ENCODE assay signal across 1 cellular context in the genomic region with DNA sequence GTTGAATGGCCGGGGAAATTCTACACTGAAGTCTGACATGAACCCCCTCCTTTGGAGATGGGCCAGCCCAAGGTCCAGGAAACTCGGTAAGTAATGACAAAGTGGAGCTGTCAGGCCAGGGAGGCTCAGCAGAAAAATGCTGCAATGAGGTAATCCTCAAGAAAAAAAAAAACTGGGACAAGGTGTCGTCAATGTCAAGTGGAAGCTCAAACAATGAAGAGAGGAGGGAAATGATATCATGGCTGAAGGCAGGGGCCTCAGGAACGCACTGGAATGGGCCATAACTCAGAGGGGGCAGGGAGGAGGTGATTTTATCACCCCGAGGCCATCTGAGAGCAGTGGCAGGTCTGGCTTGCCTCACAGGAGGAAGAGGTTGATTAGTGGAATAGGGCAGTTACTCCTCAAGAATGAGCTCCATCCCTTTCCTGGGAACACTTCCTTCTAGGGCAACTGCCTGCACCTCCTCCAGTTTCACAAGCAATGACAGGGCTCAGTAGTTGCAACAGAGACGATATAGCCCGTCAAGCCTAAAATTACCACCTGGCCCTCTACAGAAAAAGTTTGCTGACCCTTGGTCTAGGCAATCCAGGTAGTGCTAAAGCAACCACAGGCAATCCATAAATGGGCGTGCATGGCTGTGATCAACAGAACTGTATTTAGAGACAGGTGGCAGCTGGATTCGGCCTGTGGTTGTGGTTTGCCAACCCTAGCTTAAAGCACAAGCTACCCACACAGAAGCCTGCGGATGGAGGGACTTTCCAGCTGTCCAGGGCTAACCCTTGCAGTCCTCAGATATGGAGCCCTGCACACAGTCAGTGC.
A peak's percentile ranks its signal among the peaks of the same experiment; 100 is the strongest.
TF ChIP-seq lines count a peak whose summit lies in the region.

No MANE protein-coding gene starts in this region.

TF ChIP-seq in K562, 482 proteins besides CTCF, POLR2A, EP300 and RAD21 (continued from another document and continues in another):
- TF ChIP-seq, protein P1, sequence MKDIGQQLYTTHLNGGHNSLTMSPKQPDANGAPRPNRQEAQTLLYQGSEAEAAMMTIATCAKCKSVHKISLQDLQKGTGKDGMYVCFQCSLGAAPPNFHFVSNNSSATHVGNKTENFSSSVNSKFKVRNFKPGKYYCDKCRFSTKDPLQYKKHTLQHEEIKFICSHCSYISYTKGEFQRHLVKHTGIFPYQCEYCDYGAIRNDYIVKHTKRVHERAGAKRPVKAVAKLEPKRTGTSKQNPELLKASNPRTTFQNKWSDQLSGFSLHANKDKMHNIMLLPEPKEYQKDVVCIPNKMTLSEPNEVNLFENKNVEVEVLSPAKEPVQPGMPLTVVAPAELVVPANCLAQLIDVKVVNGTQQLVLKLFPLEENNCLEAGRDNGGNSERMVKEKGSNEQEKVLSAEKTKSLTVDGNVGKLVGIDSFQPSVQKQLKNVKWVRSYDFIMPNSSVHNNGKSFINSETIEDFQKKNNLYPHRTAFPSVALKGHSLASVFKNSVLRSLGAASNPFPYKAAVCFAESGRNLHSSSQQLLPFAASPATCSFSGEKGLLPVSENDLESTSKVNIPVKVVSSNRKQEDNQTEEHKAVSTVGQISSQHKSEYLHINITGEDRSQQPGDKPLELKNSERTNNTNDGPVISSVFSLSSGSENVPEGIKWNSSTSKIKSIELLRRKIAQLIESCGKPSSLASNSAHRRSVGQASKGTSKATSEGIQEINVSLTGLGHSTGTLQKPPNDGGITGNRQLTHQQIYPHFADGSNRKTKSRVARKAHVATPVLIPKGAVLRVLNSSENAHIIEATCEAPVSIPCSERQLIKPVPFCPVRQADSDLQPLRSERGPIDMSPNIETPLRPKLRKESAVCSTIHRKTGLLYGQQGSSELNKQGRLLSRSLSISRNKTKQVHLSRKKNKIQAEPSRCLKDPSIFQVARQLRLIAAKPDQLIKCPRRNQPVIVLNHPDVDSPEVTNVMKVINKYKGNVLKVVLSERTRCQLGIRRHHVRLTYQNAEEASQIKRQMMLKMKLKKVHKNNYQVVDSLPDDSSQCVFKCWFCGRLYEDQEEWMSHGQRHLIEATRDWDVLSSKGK (CRISPR knock-in tag; IDR thresholded peaks at IDR 0.05), result no peak
- TF ChIP-seq ZNF347 (CRISPR knock-in tag; IDR thresholded peaks at IDR 0.05; ENCODE audit: low read depth), result no peak
- TF ChIP-seq, protein P2, sequence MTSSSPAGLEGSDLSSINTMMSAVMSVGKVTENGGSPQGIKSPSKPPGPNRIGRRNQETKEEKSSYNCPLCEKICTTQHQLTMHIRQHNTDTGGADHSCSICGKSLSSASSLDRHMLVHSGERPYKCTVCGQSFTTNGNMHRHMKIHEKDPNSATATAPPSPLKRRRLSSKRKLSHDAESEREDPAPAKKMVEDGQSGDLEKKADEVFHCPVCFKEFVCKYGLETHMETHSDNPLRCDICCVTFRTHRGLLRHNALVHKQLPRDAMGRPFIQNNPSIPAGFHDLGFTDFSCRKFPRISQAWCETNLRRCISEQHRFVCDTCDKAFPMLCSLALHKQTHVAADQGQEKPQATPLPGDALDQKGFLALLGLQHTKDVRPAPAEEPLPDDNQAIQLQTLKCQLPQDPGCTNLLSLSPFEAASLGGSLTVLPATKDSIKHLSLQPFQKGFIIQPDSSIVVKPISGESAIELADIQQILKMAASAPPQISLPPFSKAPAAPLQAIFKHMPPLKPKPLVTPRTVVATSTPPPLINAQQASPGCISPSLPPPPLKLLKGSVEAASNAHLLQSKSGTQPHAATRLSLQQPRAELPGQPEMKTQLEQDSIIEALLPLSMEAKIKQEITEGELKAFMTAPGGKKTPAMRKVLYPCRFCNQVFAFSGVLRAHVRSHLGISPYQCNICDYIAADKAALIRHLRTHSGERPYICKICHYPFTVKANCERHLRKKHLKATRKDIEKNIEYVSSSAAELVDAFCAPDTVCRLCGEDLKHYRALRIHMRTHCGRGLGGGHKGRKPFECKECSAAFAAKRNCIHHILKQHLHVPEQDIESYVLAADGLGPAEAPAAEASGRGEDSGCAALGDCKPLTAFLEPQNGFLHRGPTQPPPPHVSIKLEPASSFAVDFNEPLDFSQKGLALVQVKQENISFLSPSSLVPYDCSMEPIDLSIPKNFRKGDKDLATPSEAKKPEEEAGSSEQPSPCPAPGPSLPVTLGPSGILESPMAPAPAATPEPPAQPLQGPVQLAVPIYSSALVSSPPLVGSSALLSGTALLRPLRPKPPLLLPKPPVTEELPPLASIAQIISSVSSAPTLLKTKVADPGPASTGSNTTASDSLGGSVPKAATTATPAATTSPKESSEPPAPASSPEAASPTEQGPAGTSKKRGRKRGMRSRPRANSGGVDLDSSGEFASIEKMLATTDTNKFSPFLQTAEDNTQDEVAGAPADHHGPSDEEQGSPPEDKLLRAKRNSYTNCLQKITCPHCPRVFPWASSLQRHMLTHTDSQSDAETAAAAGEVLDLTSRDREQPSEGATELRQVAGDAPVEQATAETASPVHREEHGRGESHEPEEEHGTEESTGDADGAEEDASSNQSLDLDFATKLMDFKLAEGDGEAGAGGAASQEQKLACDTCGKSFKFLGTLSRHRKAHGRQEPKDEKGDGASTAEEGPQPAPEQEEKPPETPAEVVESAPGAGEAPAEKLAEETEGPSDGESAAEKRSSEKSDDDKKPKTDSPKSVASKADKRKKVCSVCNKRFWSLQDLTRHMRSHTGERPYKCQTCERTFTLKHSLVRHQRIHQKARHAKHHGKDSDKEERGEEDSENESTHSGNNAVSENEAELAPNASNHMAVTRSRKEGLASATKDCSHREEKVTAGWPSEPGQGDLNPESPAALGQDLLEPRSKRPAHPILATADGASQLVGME (CRISPR knock-in tag; IDR thresholded peaks at IDR 0.05), result no peak
- TF ChIP-seq, protein P3, sequence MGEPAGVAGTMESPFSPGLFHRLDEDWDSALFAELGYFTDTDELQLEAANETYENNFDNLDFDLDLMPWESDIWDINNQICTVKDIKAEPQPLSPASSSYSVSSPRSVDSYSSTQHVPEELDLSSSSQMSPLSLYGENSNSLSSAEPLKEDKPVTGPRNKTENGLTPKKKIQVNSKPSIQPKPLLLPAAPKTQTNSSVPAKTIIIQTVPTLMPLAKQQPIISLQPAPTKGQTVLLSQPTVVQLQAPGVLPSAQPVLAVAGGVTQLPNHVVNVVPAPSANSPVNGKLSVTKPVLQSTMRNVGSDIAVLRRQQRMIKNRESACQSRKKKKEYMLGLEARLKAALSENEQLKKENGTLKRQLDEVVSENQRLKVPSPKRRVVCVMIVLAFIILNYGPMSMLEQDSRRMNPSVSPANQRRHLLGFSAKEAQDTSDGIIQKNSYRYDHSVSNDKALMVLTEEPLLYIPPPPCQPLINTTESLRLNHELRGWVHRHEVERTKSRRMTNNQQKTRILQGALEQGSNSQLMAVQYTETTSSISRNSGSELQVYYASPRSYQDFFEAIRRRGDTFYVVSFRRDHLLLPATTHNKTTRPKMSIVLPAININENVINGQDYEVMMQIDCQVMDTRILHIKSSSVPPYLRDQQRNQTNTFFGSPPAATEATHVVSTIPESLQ (CRISPR knock-in tag; IDR thresholded peaks at IDR 0.05), result no peak
- no peak for TF ChIP-seq NFIX (CRISPR knock-in tag; IDR thresholded peaks at IDR 0.05; ENCODE audit: low read depth)
- TF ChIP-seq ZNF3 (CRISPR knock-in tag; IDR thresholded peaks at IDR 0.05), result no peak
- TF ChIP-seq, protein P4, sequence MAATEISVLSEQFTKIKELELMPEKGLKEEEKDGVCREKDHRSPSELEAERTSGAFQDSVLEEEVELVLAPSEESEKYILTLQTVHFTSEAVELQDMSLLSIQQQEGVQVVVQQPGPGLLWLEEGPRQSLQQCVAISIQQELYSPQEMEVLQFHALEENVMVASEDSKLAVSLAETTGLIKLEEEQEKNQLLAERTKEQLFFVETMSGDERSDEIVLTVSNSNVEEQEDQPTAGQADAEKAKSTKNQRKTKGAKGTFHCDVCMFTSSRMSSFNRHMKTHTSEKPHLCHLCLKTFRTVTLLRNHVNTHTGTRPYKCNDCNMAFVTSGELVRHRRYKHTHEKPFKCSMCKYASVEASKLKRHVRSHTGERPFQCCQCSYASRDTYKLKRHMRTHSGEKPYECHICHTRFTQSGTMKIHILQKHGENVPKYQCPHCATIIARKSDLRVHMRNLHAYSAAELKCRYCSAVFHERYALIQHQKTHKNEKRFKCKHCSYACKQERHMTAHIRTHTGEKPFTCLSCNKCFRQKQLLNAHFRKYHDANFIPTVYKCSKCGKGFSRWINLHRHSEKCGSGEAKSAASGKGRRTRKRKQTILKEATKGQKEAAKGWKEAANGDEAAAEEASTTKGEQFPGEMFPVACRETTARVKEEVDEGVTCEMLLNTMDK (IDR thresholded peaks at IDR 0.05; ENCODE audit: borderline replicate concordance, insufficient read depth, low read depth, low read length, poor library complexity, severe bottlenecking), result no peak
- TF ChIP-seq ZNF766 (CRISPR knock-in tag; conservative IDR thresholded peaks at IDR 0.05), result peak; percentile 96
- TF ChIP-seq MAFK (IDR thresholded peaks at IDR 0.05; ENCODE audit: low read length), result no peak
- no peak for TF ChIP-seq DMBX1 (CRISPR knock-in tag; IDR thresholded peaks at IDR 0.05; ENCODE audit: borderline replicate concordance)
- no peak for TF ChIP-seq ZC3H11A (IDR thresholded peaks at IDR 0.05; ENCODE audit: low read depth, low read length)
- TF ChIP-seq, protein P5, sequence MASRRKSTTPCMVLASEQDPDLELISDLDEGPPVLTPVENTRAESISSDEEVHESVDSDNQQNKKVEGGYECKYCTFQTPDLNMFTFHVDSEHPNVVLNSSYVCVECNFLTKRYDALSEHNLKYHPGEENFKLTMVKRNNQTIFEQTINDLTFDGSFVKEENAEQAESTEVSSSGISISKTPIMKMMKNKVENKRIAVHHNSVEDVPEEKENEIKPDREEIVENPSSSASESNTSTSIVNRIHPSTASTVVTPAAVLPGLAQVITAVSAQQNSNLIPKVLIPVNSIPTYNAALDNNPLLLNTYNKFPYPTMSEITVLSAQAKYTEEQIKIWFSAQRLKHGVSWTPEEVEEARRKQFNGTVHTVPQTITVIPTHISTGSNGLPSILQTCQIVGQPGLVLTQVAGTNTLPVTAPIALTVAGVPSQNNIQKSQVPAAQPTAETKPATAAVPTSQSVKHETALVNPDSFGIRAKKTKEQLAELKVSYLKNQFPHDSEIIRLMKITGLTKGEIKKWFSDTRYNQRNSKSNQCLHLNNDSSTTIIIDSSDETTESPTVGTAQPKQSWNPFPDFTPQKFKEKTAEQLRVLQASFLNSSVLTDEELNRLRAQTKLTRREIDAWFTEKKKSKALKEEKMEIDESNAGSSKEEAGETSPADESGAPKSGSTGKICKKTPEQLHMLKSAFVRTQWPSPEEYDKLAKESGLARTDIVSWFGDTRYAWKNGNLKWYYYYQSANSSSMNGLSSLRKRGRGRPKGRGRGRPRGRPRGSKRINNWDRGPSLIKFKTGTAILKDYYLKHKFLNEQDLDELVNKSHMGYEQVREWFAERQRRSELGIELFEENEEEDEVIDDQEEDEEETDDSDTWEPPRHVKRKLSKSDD (conservative IDR thresholded peaks at IDR 0.05; ENCODE audit: low read length), result no peak
- no peak for TF ChIP-seq ILF3 (IDR thresholded peaks at IDR 0.05; ENCODE audit: borderline replicate concordance)
- no peak for TF ChIP-seq XRCC4 (IDR thresholded peaks at IDR 0.05; ENCODE audit: extremely low read depth, insufficient read depth, insufficient read length)
- TF ChIP-seq SREBF2 (CRISPR knock-in tag; IDR thresholded peaks at IDR 0.05), result no peak
- no peak for TF ChIP-seq TAF1 (IDR thresholded peaks at IDR 0.05; ENCODE audit: control insufficient read depth, extremely low read depth, insufficient read depth, low read length, severe bottlenecking)
- TF ChIP-seq PCBP1 (IDR thresholded peaks at IDR 0.05; ENCODE audit: low read depth, low read length, poor library complexity, severe bottlenecking), result no peak
- TF ChIP-seq ELF1 (tag; IDR thresholded peaks at IDR 0.05), result no peak
- no peak for TF ChIP-seq TEAD4 (IDR thresholded peaks at IDR 0.05; ENCODE audit: low read length)
- TF ChIP-seq TEAD4 (CRISPR knock-in tag; IDR thresholded peaks at IDR 0.05; ENCODE audit: borderline replicate concordance), result no peak
- no peak for TF ChIP-seq MEF2D (tag; conservative IDR thresholded peaks at IDR 0.05; ENCODE audit: low read depth)
- TF ChIP-seq CTBP1 (IDR thresholded peaks at IDR 0.05; ENCODE audit: borderline replicate concordance), result peak; percentile 47; the same call in 1 of the 2 replicates
- no peak for TF ChIP-seq ZNF282 (CRISPR knock-in tag; IDR thresholded peaks at IDR 0.05)
- no peak for TF ChIP-seq CCNT2 (IDR thresholded peaks at IDR 0.05; ENCODE audit: borderline replicate concordance, extremely low read depth, insufficient read length, low read depth, low read length)
- no peak for TF ChIP-seq FIP1L1 (IDR thresholded peaks at IDR 0.05; ENCODE audit: low read depth, low read length, poor library complexity, severe bottlenecking)
- TF ChIP-seq ZBTB1 (CRISPR knock-in tag; IDR thresholded peaks at IDR 0.05; ENCODE audit: borderline replicate concordance, low read depth), result no peak
- no peak for TF ChIP-seq POLR2B (IDR thresholded peaks at IDR 0.05; ENCODE audit: low read depth, partially characterized antibody)
- no peak for TF ChIP-seq PHTF2 (CRISPR knock-in tag; IDR thresholded peaks at IDR 0.05)
- TF ChIP-seq SMAD2 (IDR thresholded peaks at IDR 0.05; ENCODE audit: low read depth, low read length), result no peak
- no peak for TF ChIP-seq SMARCC2 (IDR thresholded peaks at IDR 0.05; ENCODE audit: low read depth)
- no peak for TF ChIP-seq NR2C2 (CRISPR knock-in tag; IDR thresholded peaks at IDR 0.05)
- TF ChIP-seq NR2C2 (tag; IDR thresholded peaks at IDR 0.05), result no peak
- TF ChIP-seq, protein P6, sequence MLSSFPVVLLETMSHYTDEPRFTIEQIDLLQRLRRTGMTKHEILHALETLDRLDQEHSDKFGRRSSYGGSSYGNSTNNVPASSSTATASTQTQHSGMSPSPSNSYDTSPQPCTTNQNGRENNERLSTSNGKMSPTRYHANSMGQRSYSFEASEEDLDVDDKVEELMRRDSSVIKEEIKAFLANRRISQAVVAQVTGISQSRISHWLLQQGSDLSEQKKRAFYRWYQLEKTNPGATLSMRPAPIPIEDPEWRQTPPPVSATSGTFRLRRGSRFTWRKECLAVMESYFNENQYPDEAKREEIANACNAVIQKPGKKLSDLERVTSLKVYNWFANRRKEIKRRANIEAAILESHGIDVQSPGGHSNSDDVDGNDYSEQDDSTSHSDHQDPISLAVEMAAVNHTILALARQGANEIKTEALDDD (IDR thresholded peaks at IDR 0.05), result no peak
- TF ChIP-seq SETDB1 (IDR thresholded peaks at IDR 0.05; ENCODE audit: low read length), result no peak
- TF ChIP-seq MEIS2 (IDR thresholded peaks at IDR 0.05; ENCODE audit: partially characterized antibody), result peak; percentile 82
- TF ChIP-seq YBX1 (IDR thresholded peaks at IDR 0.05), result no peak
- TF ChIP-seq JUN (IDR thresholded peaks at IDR 0.05; ENCODE audit: borderline replicate concordance, low read depth, low read length), result peak; percentile 54; the same call in 1 of the 2 replicates
- no peak for TF ChIP-seq JUN (CRISPR knock-in tag; IDR thresholded peaks at IDR 0.05; ENCODE audit: borderline replicate concordance)
- TF ChIP-seq ZFP1 (CRISPR knock-in tag; IDR thresholded peaks at IDR 0.05), result no peak
- no peak for TF ChIP-seq RHOXF2B (CRISPR knock-in tag; conservative IDR thresholded peaks at IDR 0.05)
- TF ChIP-seq PYGO2 (tag; IDR thresholded peaks at IDR 0.05), result no peak
